Comparison of ENCODE assay signal across 10 cellular contexts in genomic region chr17:8080208-8080798, GRCh38. TPM values are rescaled to one million over a fixed set of nuclear protein-coding genes. Genes with fewer than 3 reads are reported as not detected.
DNase-seq lines count a peak whose midpoint lies in the region; ATAC-seq and TF ChIP-seq lines count a peak whose summit lies in the region.
"Had no signal": no experiment of that assay in that cellular context is flagged by ENCODE, and none has a peak within 500 bp of the region (broad histone marks: within the 10 kb centered on the region; RNA-seq: fewer than 3 reads in every experiment).

No MANE protein-coding gene starts in this region.

- peak overlapping the region in 4 of 5 donors; percentile 25 to 75 (median 48) for H3K9ac ChIP-seq in subcutaneous abdominal adipose tissue (ENCODE audit: low read length in 5 of 5)

- H3K9me3 Mint-ChIP-seq in T-helper 1 cell treated with Interleukin-12 subunit alpha and Interleukin-12 subunit beta and Interleukin-4 antibody, amounts not matched to agents 30 μg/mL and 1 μg/mL, for 36 hours, result no peaks in the 10 kb centered on the region
- H3K9me3 Mint-ChIP-seq in activated naive CD8-positive, alpha-beta T cell treated with anti-CD3 and anti-CD28 coated beads for 36 hours, result no peaks in the 10 kb centered on the region

- H3K4me1 ChIP-seq in left lung (peaks cover 13 to 14% of the 10 kb centered on the region in 2 donors), subcutaneous abdominal adipose tissue (ENCODE audit: control insufficient read depth in 5 of 5, insufficient read depth in 5 of 5, low read length in 5 of 5) (peaks cover 0 to 16% (median 14%) of the 10 kb centered on the region in 5 donors)

- peaks cover 9% of the 10 kb centered on the region for H3K27me3 Mint-ChIP-seq in T-helper 1 cell treated with Interleukin-12 subunit alpha and Interleukin-12 subunit beta and Interleukin-4 antibody, amounts not matched to agents 30 μg/mL and 1 μg/mL, for 36 hours (ENCODE audit: low read depth)
- H3K27me3 Mint-ChIP-seq in activated naive CD8-positive, alpha-beta T cell treated with anti-CD3 and anti-CD28 coated beads for 36 hours, result no peaks in the 10 kb centered on the region

- intact Hi-C loops in left lung (cut with DNase I), result no loop called here

- ATAC-seq in left lung (peak; percentile 4), GM21723 (IDR thresholded peaks at IDR 0.05; ENCODE audit: unreplicated experiment) (no peak), GM19452 (IDR thresholded peaks at IDR 0.05; ENCODE audit: unreplicated experiment) (no peak)

- H3K4me3 ChIP-seq in left lung (peak overlapping the region in 1 of 2 donors; percentile 24), subcutaneous abdominal adipose tissue (ENCODE audit: low read depth in 1 of 5, low read length in 5 of 5) (peak overlapping the region in 3 of 5 donors; percentile 44 to 68 (median 57))

- H3K27ac ChIP-seq in left lung (no peak overlapping the region), subcutaneous abdominal adipose tissue (ENCODE audit: low read depth, low read length) (no peak overlapping the region)

- H3K9me3 ChIP-seq in left lung (no peaks in the 10 kb centered on the region), subcutaneous abdominal adipose tissue (ENCODE audit: control insufficient read depth in 5 of 5, low read length in 5 of 5) (no peaks in the 10 kb centered on the region)

- DNase-seq in T-helper 1 cell (no peak), left lung (no peak), GOT3 (lab: John Stamatoyannopoulos, UW) (no peak)
- DNase-seq in activated naive CD8-positive, alpha-beta T cell treated with anti-CD3 and anti-CD28 coated beads for 36 hours, result no peak

- peak overlapping the region; percentile 83 for H3K4me3 Mint-ChIP-seq in T-helper 1 cell treated with Interleukin-12 subunit alpha and Interleukin-12 subunit beta and Interleukin-4 antibody, amounts not matched to agents 30 μg/mL and 1 μg/mL, for 36 hours
- H3K4me3 Mint-ChIP-seq in activated naive CD8-positive, alpha-beta T cell treated with anti-CD3 and anti-CD28 coated beads for 36 hours, result peak overlapping the region; percentile 90

- H3K36me3 Mint-ChIP-seq in T-helper 1 cell treated with Interleukin-12 subunit alpha and Interleukin-12 subunit beta and Interleukin-4 antibody, amounts not matched to agents 30 μg/mL and 1 μg/mL, for 36 hours (ENCODE audit: low read depth), result no peaks in the 10 kb centered on the region
- peaks cover 11% of the 10 kb centered on the region for H3K36me3 Mint-ChIP-seq in activated naive CD8-positive, alpha-beta T cell treated with anti-CD3 and anti-CD28 coated beads for 36 hours

- no peak for TF ChIP-seq CTCF in left lung (IDR thresholded peaks at IDR 0.05)

- no peak overlapping the region for H3K27ac Mint-ChIP-seq in T-helper 1 cell treated with Interleukin-12 subunit alpha and Interleukin-12 subunit beta and Interleukin-4 antibody, amounts not matched to agents 30 μg/mL and 1 μg/mL, for 36 hours
- H3K27ac Mint-ChIP-seq in activated naive CD8-positive, alpha-beta T cell treated with anti-CD3 and anti-CD28 coated beads for 36 hours, result peak overlapping the region; percentile 94

- no peaks in the 10 kb centered on the region for H3K36me3 ChIP-seq in left lung
- H3K36me3 ChIP-seq in subcutaneous abdominal adipose tissue (ENCODE audit: control insufficient read depth in 5 of 5, insufficient read depth in 5 of 5, low read length in 5 of 5), result no peaks in the 10 kb centered on the region

- H3K4me1 Mint-ChIP-seq in T-helper 1 cell treated with Interleukin-12 subunit alpha and Interleukin-12 subunit beta and Interleukin-4 antibody, amounts not matched to agents 30 μg/mL and 1 μg/mL, for 36 hours (ENCODE audit: low read depth), result peaks cover 11% of the 10 kb centered on the region
- H3K4me1 Mint-ChIP-seq in activated naive CD8-positive, alpha-beta T cell treated with anti-CD3 and anti-CD28 coated beads for 36 hours, result peaks cover 14% of the 10 kb centered on the region

- H3K27me3 ChIP-seq in left lung, result peaks cover 3 to 96% of the 10 kb centered on the region in 2 donors
- H3K27me3 ChIP-seq in subcutaneous abdominal adipose tissue (ENCODE audit: control insufficient read depth in 5 of 5, insufficient read depth in 4 of 5, low read length in 5 of 5), result peaks cover 28 to 60% (median 44%) of the 10 kb centered on the region in 5 donors

RNA-seq across cellular contexts. Expression of gene ALOX12B, which starts 7.2 kb away (rescaled TPM):
- 1 to 10 TPM; 3.7 to 4.1 TPM for total RNA-seq in activated naive CD8-positive, alpha-beta T cell treated with anti-CD3 and anti-CD28 coated beads for 36 hours
- under 1 TPM in 1 of 2 donors, not detected in 1; 0.32 TPM for total RNA-seq in left lung
- total RNA-seq: lung microvascular endothelial cell, temporal lobe had no signal

RNA-seq across cellular contexts. Expression of gene ALOXE3, which starts 38.0 kb away (rescaled TPM):
- total RNA-seq in activated naive CD8-positive, alpha-beta T cell treated with anti-CD3 and anti-CD28 coated beads for 36 hours, result under 1 TPM in 1 of 2 experiments, not detected in 1; 0.10 TPM
- total RNA-seq in left lung, result under 1 TPM; 0.23 to 0.55 TPM
- total RNA-seq: lung microvascular endothelial cell had no signal

RNA-seq across cellular contexts. Expression of gene ALOX15B, which starts 41.4 kb away (rescaled TPM):
- total RNA-seq in activated naive CD8-positive, alpha-beta T cell treated with anti-CD3 and anti-CD28 coated beads for 36 hours, result under 1 TPM in 1 of 2 experiments, not detected in 1; 0.08 TPM
- 100 to 1,000 TPM in 1 of 2 donors, 10 to 100 TPM in 1; 52.5 to 112 TPM for total RNA-seq in left lung
- total RNA-seq: lung microvascular endothelial cell, temporal lobe had no signal

RNA-seq across cellular contexts. Expression of gene HES7, which starts 43.6 kb away (rescaled TPM):
- 1 to 10 TPM; 1.9 to 2.0 TPM for total RNA-seq in activated naive CD8-positive, alpha-beta T cell treated with anti-CD3 and anti-CD28 coated beads for 36 hours
- under 1 TPM in 1 of 2 donors, not detected in 1; 0.52 TPM for total RNA-seq in left lung
- total RNA-seq: lung microvascular endothelial cell had no signal

Comparison
In these comparisons a context has a peak if more than half of its experiments do, and no peak if none do; other contexts are left out.
1. RNA of gene ALOX15B, which starts 41.4 kb away (total RNA-seq): 52.5 to 112 TPM in left lung; 0.08 TPM in activated naive CD8-positive, alpha-beta T cell treated with anti-CD3 and anti-CD28 coated beads for 36 hours; every median in the first group is over 10 times any median in the second.